28 cellular contexts compared by ENCODE assay signal in the genomic region with DNA sequence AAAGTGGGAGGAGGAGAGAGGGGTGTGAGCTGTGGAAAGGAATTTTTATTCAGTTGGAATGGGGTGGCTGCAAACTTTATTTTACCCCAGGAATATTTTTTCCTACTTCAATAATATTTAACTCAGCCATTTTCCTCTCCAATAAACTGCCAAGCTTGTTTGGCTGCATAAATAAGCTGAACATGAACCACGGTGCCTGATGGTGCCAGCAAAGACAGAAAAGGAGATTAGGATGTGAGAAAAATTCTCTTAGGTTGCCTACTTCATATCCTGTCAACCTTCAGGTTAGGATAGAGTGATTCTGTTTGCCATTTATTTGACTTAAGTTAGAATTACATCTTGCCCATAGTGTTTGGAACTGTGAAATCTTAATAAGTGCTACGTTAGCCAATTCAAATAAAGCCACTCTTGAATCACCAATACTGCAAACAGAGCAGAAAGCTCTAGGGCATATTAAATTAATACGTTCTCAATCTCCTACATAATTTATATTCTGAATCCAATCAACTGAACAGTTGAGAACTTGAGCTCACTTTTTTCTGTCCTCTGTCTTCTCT.
"Had no signal": no experiment of that assay in that cellular context is flagged by ENCODE, and none has a peak within 500 bp of the region (broad histone marks: within the 10 kb centered on the region; RNA-seq: fewer than 3 reads in every experiment).

No MANE protein-coding gene starts in this region.

- H3K27ac ChIP-seq: brain microvascular endothelial cell, cardiac muscle cell, KMS-11 had no signal

- ATAC-seq: activated CD4-positive, alpha-beta T cell treated with anti-CD3 and anti-CD28 coated beads for 36 hours; activated T-helper 17 cell treated with anti-CD3 and anti-CD28 coated beads, Interleukin-2, amount 50 U/mL, for 72 hours; T-cell had no signal

- H3K4me1 Mint-ChIP-seq: activated CD4-positive, alpha-beta memory T cell treated with anti-CD3 and anti-CD28 coated beads, Interleukin-2, amount 10 ng/mL, durations not matched to agents 7 days and 5 days; activated CD4-positive, alpha-beta T cell treated with anti-CD3 and anti-CD28 coated beads for 36 hours; activated T-helper 17 cell treated with anti-CD3 and anti-CD28 coated beads, Interleukin-2, amount 50 U/mL, for 72 hours; T-cell had no signal

- H3K4me3 Mint-ChIP-seq: activated CD4-positive, alpha-beta memory T cell treated with anti-CD3 and anti-CD28 coated beads, Interleukin-2, amount 10 ng/mL, durations not matched to agents 7 days and 5 days; activated CD4-positive, alpha-beta T cell treated with anti-CD3 and anti-CD28 coated beads for 36 hours; activated naive CD4-positive, alpha-beta T cell treated with anti-CD3 and anti-CD28 coated beads for 36 hours; activated naive CD8-positive, alpha-beta T cell; activated T-helper 17 cell treated with anti-CD3 and anti-CD28 coated beads, Interleukin-2, amount 50 U/mL, for 72 hours; T-cell had no signal

- H3K4me3 ChIP-seq: cardiac muscle cell, MG63 had no signal

- H3K36me3 Mint-ChIP-seq: activated naive CD8-positive, alpha-beta T cell; T-cell had no signal

- H3K9ac ChIP-seq: KMS-11 had no signal

- H3K27ac Mint-ChIP-seq: activated CD4-positive, alpha-beta memory T cell treated with anti-CD3 and anti-CD28 coated beads, Interleukin-2, amount 10 ng/mL, durations not matched to agents 7 days and 5 days; activated CD4-positive, alpha-beta T cell treated with anti-CD3 and anti-CD28 coated beads for 36 hours; activated naive CD4-positive, alpha-beta T cell treated with anti-CD3 and anti-CD28 coated beads for 36 hours; activated naive CD8-positive, alpha-beta T cell; activated T-helper 17 cell treated with anti-CD3 and anti-CD28 coated beads, Interleukin-2, amount 50 U/mL, for 72 hours; T-cell had no signal

- H3K27me3 ChIP-seq: brain microvascular endothelial cell, cardiac muscle cell, MG63 had no signal

- DNase-seq: activated CD4-positive, alpha-beta memory T cell treated with anti-CD3 and anti-CD28 coated beads, Interleukin-2, amount 10 ng/mL, durations not matched to agents 7 days and 5 days; activated CD4-positive, alpha-beta T cell treated with anti-CD3 and anti-CD28 coated beads for 36 hours; activated CD4-positive, alpha-beta T cell treated with anti-CD3 and anti-CD28 coated beads, Interleukin-2, amount 50 U/mL, for 1 hour; activated gamma-delta T cell; activated naive CD4-positive, alpha-beta T cell treated with anti-CD3 and anti-CD28 coated beads for 36 hours; activated T-cell treated with anti-CD3 and anti-CD28 coated beads for 4 hours; activated T-cell treated with anti-CD3 and anti-CD28 coated beads, Interleukin-2, amount 50 U/mL, for 48 hours; amygdala; brain microvascular endothelial cell; cerebellar nuclear complex; MG63; MV-4-11; NCI-H1092 treated with DMSO at 0.1 percent for 48 hours; NCI-H1417 treated with DMSO at 0.1 percent for 48 hours; NCI-H1694 treated with DMSO at 0.1 percent for 48 hours; NCI-H2029 treated with DMSO at 0.1 percent for 48 hours; NCI-H345; NCI-H510A; NCI-H526 treated with DMSO at 0.1 percent for 48 hours; NCI-H82; SHP77 treated with DMSO at 0.1 percent for 48 hours; T-cell; T-helper 2 cell; T1000 had no signal

- H3K9me3 ChIP-seq: MG63 had no signal

- H3K27me3 Mint-ChIP-seq: activated CD4-positive, alpha-beta memory T cell treated with anti-CD3 and anti-CD28 coated beads, Interleukin-2, amount 10 ng/mL, durations not matched to agents 7 days and 5 days; activated CD4-positive, alpha-beta T cell treated with anti-CD3 and anti-CD28 coated beads for 36 hours; activated naive CD8-positive, alpha-beta T cell; activated T-helper 17 cell treated with anti-CD3 and anti-CD28 coated beads, Interleukin-2, amount 50 U/mL, for 72 hours; T-cell had no signal

- H3K4me2 ChIP-seq: KMS-11 had no signal

- H3K36me3 ChIP-seq: brain microvascular endothelial cell, cardiac muscle cell, MG63 had no signal
